ENCODE assay signal across 25 cellular contexts in the genomic region with DNA sequence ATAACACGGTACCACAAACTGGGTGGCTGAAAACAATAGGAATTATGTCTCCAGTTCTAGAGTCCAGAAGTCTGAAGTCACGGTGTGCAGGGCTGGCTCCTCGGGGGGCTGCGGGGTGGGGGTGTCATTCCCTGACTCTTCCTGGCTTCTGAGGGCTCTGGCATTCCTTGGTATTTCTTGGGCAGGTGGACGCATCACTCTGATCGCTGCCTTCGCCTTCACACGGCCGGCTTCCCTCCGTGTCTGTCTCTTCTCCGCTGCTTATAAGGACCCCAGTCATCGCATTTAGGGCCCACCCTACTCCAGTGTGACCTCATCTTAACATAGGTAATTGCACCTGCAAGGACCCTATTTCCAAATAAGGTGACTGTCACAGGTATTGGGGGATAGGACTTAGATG.
A peak's percentile ranks its signal among the peaks of the same experiment; 100 is the strongest.
DNase-seq lines count a peak whose midpoint lies in the region; ATAC-seq and TF ChIP-seq lines count a peak whose summit lies in the region.
"Had no signal": no experiment of that assay in that cellular context is flagged by ENCODE, and none has a peak within 500 bp of the region (broad histone marks: within the 10 kb centered on the region; RNA-seq: fewer than 3 reads in every experiment).

No MANE protein-coding gene starts in this region.

- CTCF ChIA-PET in OCI-LY7 (lab: Charles Lee; ENCODE audit: unreplicated experiment) (no interaction called here), PC-3 (lab: Charles Lee) (no interaction called here)

- no peak overlapping the region for H3K9ac ChIP-seq in PC-3 (ENCODE audit: low read length)

- no peaks in the 10 kb centered on the region for H3K79me2 ChIP-seq in OCI-LY7 (ENCODE audit: insufficient read depth, low read depth, low read length)
- H3K79me2 ChIP-seq in PC-3 (ENCODE audit: low read length), result no peaks in the 10 kb centered on the region

- H3K9me3 ChIP-seq in right atrium auricular region, result no peaks in the 10 kb centered on the region
- H3K9me3 ChIP-seq in OCI-LY7 (ENCODE audit: low read length), result no peaks in the 10 kb centered on the region
- no peaks in the 10 kb centered on the region for H3K9me3 ChIP-seq in lower lobe of right lung
- H3K9me3 ChIP-seq in transverse colon, result no peaks in the 10 kb centered on the region
- H3K9me3 ChIP-seq in PC-3 (ENCODE audit: low read length), result no peaks in the 10 kb centered on the region
- H3K9me3 ChIP-seq: gastrocnemius medialis, HAP-1, pancreas had no signal

- H3K27me3 ChIP-seq in right atrium auricular region (no peaks in the 10 kb centered on the region), lower lobe of right lung (ENCODE audit: low read depth) (peaks cover 33% of the 10 kb centered on the region), transverse colon (peaks cover 26% of the 10 kb centered on the region), PC-3 (ENCODE audit: low read length) (peaks cover 38% of the 10 kb centered on the region)
- H3K27me3 ChIP-seq: pancreas had no signal

- DNase-seq in right atrium auricular region (ENCODE audit: low spot score), result peak; percentile 38
- no peak for DNase-seq in left cardiac atrium
- DNase-seq in OCI-LY7 (ENCODE audit: low spot score), result no peak
- peak; percentile 21 for DNase-seq in lower lobe of right lung
- DNase-seq in transverse colon, result peak; percentile 2
- DNase-seq in T-helper 2 cell, result no peak
- no peak for DNase-seq in PC-3
- DNase-seq: activated CD4-positive, alpha-beta T cell treated with anti-CD3 and anti-CD28 coated beads for 48 hours; amygdala; brain microvascular endothelial cell; DMS153; Karpas-422; NCI-H1436; NCI-H2081; NCI-H524 treated with DMSO at 0.1 percent for 48 hours; NK-92 treated with Interleukin-12 subunit alpha and Interleukin-12 subunit beta, amount 100 ng/mL, for 24 hours; stimulated activated CD4-positive, alpha-beta T cell treated with anti-CD3 and anti-CD28 coated beads, Interleukin-12 subunit alpha, Interleukin-12 subunit beta, amount 100 ng/mL, for 4 hours; stimulated activated CD4-positive, alpha-beta T cell treated with anti-CD3 and anti-CD28 coated beads, Interleukin-2, amount 100 ng/mL, for 48 hours; trophoblast cell had no signal

- no peaks in the 10 kb centered on the region for H3K9me2 ChIP-seq in OCI-LY7 (ENCODE audit: insufficient read depth, low read length)
- H3K9me2 ChIP-seq in PC-3 (replicated peaks; ENCODE audit: low read length), result no peaks in the 10 kb centered on the region

- H3K4me3 ChIP-seq in right atrium auricular region (no peak overlapping the region), OCI-LY7 (ENCODE audit: low read depth, low read length, poor library complexity, severe bottlenecking) (no peak overlapping the region), lower lobe of right lung (no peak overlapping the region), transverse colon (no peak overlapping the region), PC-3 (ENCODE audit: low read length) (no peak overlapping the region)
- H3K4me3 ChIP-seq: gastrocnemius medialis, GM12878, HAP-1, pancreas had no signal

- TF ChIP-seq EP300 in transverse colon (IDR thresholded peaks at IDR 0.05; ENCODE audit: low read depth), result no peak

- no peak overlapping the region for H3K27ac ChIP-seq in right atrium auricular region
- no peak overlapping the region for H3K27ac ChIP-seq in OCI-LY7 (ENCODE audit: low read depth, low read length, poor library complexity, severe bottlenecking)
- H3K27ac ChIP-seq in lower lobe of right lung, result no peak overlapping the region
- no peak overlapping the region for H3K27ac ChIP-seq in transverse colon
- H3K27ac ChIP-seq in PC-3 (ENCODE audit: low read length), result no peak overlapping the region
- H3K27ac ChIP-seq: brain microvascular endothelial cell, gastrocnemius medialis, pancreas had no signal

- POLR2A ChIA-PET in OCI-LY7 (lab: Charles Lee) (no interaction called here), PC-3 (lab: Charles Lee; ENCODE audit: unreplicated experiment) (no interaction called here)

- H3K36me3 ChIP-seq in right atrium auricular region (no peaks in the 10 kb centered on the region), OCI-LY7 (ENCODE audit: insufficient read depth, low read length) (no peaks in the 10 kb centered on the region), lower lobe of right lung (no peaks in the 10 kb centered on the region), transverse colon (no peaks in the 10 kb centered on the region), PC-3 (ENCODE audit: low read depth, low read length) (no peaks in the 10 kb centered on the region)
- H3K36me3 ChIP-seq: brain microvascular endothelial cell, gastrocnemius medialis, HAP-1, pancreas had no signal

- H3K4me1 ChIP-seq in right atrium auricular region, result no peaks in the 10 kb centered on the region
- no peaks in the 10 kb centered on the region for H3K4me1 ChIP-seq in OCI-LY7 (ENCODE audit: insufficient read depth, low read length, poor library complexity, severe bottlenecking)
- H3K4me1 ChIP-seq in lower lobe of right lung, result no peaks in the 10 kb centered on the region
- H3K4me1 ChIP-seq in transverse colon, result no peaks in the 10 kb centered on the region
- H3K4me1 ChIP-seq in PC-3 (ENCODE audit: insufficient read depth, low read length), result no peaks in the 10 kb centered on the region
- H3K4me1 ChIP-seq: gastrocnemius medialis, HAP-1, pancreas had no signal

- in situ Hi-C loops in transverse colon (cut with MboI; ENCODE audit: low pct_ligation_motif_present in 1 of 4, low pct_unique_long_range_greater_than_20kb in 1 of 4, low sequenced_read_pairs in 3 of 4), result no loop called here

- TF ChIP-seq CTCF in right atrium auricular region (IDR thresholded peaks at IDR 0.05) (no peak), OCI-LY7 (conservative IDR thresholded peaks at IDR 0.05; ENCODE audit: low read length) (no peak), lower lobe of right lung (IDR thresholded peaks at IDR 0.05) (no peak), transverse colon (IDR thresholded peaks at IDR 0.05) (no peak), PC-3 (conservative IDR thresholded peaks at IDR 0.05; ENCODE audit: low read depth, low read length) (no peak)

- H3K4me2 ChIP-seq in OCI-LY7 (ENCODE audit: low read length), result no peak overlapping the region
- H3K4me2 ChIP-seq in PC-3 (ENCODE audit: low read length), result no peak overlapping the region

- H3F3A ChIP-seq in PC-3 (ENCODE audit: low read length, unreplicated experiment), result no peaks in the 10 kb centered on the region

- BruUV-seq in OCI-LY7 (replicated peaks; lab: Mats Ljungman, UMichigan), result no TSS peak
- BruUV-seq in PC-3 (replicated peaks; lab: Mats Ljungman, UMichigan), result no TSS peak

- H4K20me1 ChIP-seq in OCI-LY7 (ENCODE audit: insufficient read depth, low read length), result no peaks in the 10 kb centered on the region
- H4K20me1 ChIP-seq in PC-3 (ENCODE audit: low read length), result no peaks in the 10 kb centered on the region

- no peak for TF ChIP-seq POLR2A in transverse colon (IDR thresholded peaks at IDR 0.05)

- intact Hi-C loops in left cardiac atrium (cut with DNase I) (no loop called here), OCI-LY7 (cut with micrococcal nuclease; ENCODE audit: unreplicated experiment) (no loop called here), lower lobe of right lung (cut with DNase I) (no loop called here), transverse colon (cut with DNase I; ENCODE audit: low total_unique reads) (no loop called here), PC-3 (cut with micrococcal nuclease) (no loop called here)

- 76 to 79% methylated on average over 6 to 11 of the region's 12 CpGs for WGBS in transverse colon (ENCODE audit: low coverage in 1 of 2), 2 donors

- peak overlapping the region; percentile 39; the same call in 1 of the 2 replicates for H2AFZ ChIP-seq in OCI-LY7 (ENCODE audit: low read length)
- no peak overlapping the region for H2AFZ ChIP-seq in PC-3 (ENCODE audit: low read length)

- ATAC-seq in left cardiac atrium (no peak), lower lobe of right lung (no peak), HG03039 (IDR thresholded peaks at IDR 0.05; ENCODE audit: unreplicated experiment) (no peak), PC-3 (no peak)
- ATAC-seq: activated naive CD4-positive, alpha-beta T cell treated with anti-CD3 and anti-CD28 coated beads, Interleukin-2, amount 50 U/mL, for 72 hours; gastrocnemius medialis; GM12878; pancreas had no signal

Comparison
In these comparisons a context has a peak if more than half of its experiments do, and no peak if none do; other contexts are left out.
1. DNase-seq: peak in right atrium auricular region (single experiment), lower lobe of right lung (single experiment) and transverse colon (single experiment); none in left cardiac atrium (single experiment), OCI-LY7 (single experiment), T-helper 2 cell (0 of 5) and PC-3 (single experiment).